In the genomic region with DNA sequence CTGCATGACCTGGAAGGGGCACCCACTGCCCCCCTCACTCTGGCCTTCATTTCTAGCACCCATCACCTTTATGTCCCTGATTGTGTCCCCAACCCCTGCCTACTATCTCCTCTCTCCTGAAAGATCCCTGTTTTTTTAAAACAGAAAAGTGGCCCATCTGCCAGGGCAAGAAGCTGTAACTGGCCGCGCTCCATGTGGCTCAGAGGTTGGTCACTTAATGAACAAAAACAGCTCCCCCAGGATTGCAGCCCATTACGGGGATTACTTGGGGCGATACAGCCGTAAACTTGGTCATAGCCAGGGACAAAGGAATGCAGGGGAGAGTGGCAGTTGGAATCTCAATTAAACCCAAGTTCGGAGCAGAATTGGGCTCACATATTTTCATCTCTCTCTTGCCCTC, we compare ENCODE assay signal across 1 cellular context.
TF ChIP-seq lines count a peak whose summit lies in the region.

No MANE protein-coding gene starts in this region.

TF ChIP-seq in H1, 55 proteins besides CTCF, POLR2A, EP300 and RAD21:
- TF ChIP-seq TAF7 (optimal IDR thresholded peaks at IDR 0.05; ENCODE audit: borderline replicate concordance, low read depth, low read length) (no peak), SP1 (IDR thresholded peaks at IDR 0.05; ENCODE audit: low read depth, low read length) (no peak), TAF1 (IDR thresholded peaks at IDR 0.05; ENCODE audit: low read depth, low read length) (no peak), SAP30 (IDR thresholded peaks at IDR 0.05; ENCODE audit: insufficient read depth, insufficient replicate concordance, low read length) (no peak), TBP (IDR thresholded peaks at IDR 0.05; ENCODE audit: low read depth, low read length) (no peak), GTF2F1 (IDR thresholded peaks at IDR 0.05; ENCODE audit: borderline replicate concordance, low read depth, low read length) (no peak), GABPA (IDR thresholded peaks at IDR 0.05; ENCODE audit: borderline replicate concordance, insufficient read depth, low read length) (no peak), PHF8 (conservative IDR thresholded peaks at IDR 0.05; ENCODE audit: low read depth, low read length) (no peak), RBBP5 (IDR thresholded peaks at IDR 0.05; ENCODE audit: borderline replicate concordance, low read depth, low read length) (no peak), POU5F1 (IDR thresholded peaks at IDR 0.05; ENCODE audit: low read depth, low read length) (no peak), EGR1 (IDR thresholded peaks at IDR 0.05; ENCODE audit: borderline replicate concordance, low read depth, low read length) (no peak), CBX8 (IDR thresholded peaks at IDR 0.05; ENCODE audit: borderline replicate concordance, low read depth, low read length) (no peak), SIN3A (conservative IDR thresholded peaks at IDR 0.05 in 1 of 2, IDR thresholded peaks at IDR 0.05 in 1 of 2; ENCODE audit: low read depth in 1 of 2, low read length in 2 of 2) (no peak), SUZ12 (IDR thresholded peaks at IDR 0.05; ENCODE audit: low read length) (no peak), POLR2AphosphoS5 (IDR thresholded peaks at IDR 0.05; ENCODE audit: low read depth, low read length) (no peak), CEBPB (IDR thresholded peaks at IDR 0.05; ENCODE audit: low read depth, low read length) (no peak), CHD2 (IDR thresholded peaks at IDR 0.05; ENCODE audit: low read length) (no peak), BCL11A (IDR thresholded peaks at IDR 0.05; ENCODE audit: low read depth in 2 of 2, low read length in 2 of 2) (no peak)
- TF ChIP-seq, protein P1, sequence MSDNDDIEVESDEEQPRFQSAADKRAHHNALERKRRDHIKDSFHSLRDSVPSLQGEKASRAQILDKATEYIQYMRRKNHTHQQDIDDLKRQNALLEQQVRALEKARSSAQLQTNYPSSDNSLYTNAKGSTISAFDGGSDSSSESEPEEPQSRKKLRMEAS (IDR thresholded peaks at IDR 0.05): no peak
